1 cellular context compared by ENCODE assay signal in genomic region chr11:65711785-65712632, GRCh38.
A peak's percentile ranks its signal among the peaks of the same experiment; 100 is the strongest.
TF ChIP-seq lines count a peak whose summit lies in the region.

KAT5 (plus strand) TSS chr11:65712252; CDS start chr11:65712268, 16 bp downstream.

TF ChIP-seq in HEK293, 187 proteins besides CTCF, POLR2A, EP300 and RAD21 (continued from another document and continues in another):
- peak; percentile 60 for TF ChIP-seq ZNF398 (tag by site-specific recombination; IDR thresholded peaks at IDR 0.05)
- TF ChIP-seq ZNF341 (tag by site-specific recombination; IDR thresholded peaks at IDR 0.05; ENCODE audit: low read depth) = 0 out of 2 replicates have a peak, but pooled peaks have one; percentile 16
- TF ChIP-seq, protein P1, sequence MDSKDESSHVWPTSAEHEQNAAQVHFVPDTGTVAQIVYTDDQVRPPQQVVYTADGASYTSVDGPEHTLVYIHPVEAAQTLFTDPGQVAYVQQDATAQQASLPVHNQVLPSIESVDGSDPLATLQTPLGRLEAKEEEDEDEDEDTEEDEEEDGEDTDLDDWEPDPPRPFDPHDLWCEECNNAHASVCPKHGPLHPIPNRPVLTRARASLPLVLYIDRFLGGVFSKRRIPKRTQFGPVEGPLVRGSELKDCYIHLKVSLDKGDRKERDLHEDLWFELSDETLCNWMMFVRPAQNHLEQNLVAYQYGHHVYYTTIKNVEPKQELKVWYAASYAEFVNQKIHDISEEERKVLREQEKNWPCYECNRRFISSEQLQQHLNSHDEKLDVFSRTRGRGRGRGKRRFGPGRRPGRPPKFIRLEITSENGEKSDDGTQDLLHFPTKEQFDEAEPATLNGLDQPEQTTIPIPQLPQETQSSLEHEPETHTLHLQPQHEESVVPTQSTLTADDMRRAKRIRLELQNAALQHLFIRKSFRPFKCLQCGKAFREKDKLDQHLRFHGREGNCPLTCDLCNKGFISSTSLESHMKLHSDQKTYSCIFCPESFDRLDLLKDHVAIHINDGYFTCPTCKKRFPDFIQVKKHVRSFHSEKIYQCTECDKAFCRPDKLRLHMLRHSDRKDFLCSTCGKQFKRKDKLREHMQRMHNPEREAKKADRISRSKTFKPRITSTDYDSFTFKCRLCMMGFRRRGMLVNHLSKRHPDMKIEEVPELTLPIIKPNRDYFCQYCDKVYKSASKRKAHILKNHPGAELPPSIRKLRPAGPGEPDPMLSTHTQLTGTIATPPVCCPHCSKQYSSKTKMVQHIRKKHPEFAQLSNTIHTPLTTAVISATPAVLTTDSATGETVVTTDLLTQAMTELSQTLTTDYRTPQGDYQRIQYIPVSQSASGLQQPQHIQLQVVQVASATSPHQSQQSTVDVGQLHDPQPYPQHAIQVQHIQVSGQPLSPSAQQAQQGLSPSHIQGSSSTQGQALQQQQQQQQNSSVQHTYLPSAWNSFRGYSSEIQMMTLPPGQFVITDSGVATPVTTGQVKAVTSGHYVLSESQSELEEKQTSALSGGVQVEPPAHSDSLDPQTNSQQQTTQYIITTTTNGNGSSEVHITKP (tag by site-specific recombination; IDR thresholded peaks at IDR 0.05) = peak; percentile 63
- peak; percentile 65; the same call in 1 of the 2 replicates for TF ChIP-seq ZSCAN23 (tag by site-specific recombination; IDR thresholded peaks at IDR 0.05)
- TF ChIP-seq MZF1 (tag by site-specific recombination; IDR thresholded peaks at IDR 0.05; ENCODE audit: borderline replicate concordance) = no peak
- TF ChIP-seq ZNF561 (tag by site-specific recombination; IDR thresholded peaks at IDR 0.05; ENCODE audit: borderline replicate concordance) = 0 out of 2 replicates have a peak, but pooled peaks have one; percentile 57
- peak; percentile 26; the same call in 1 of the 2 replicates for TF ChIP-seq KLF10 (tag by site-specific recombination; IDR thresholded peaks at IDR 0.05)
- TF ChIP-seq ZNF555 (tag by site-specific recombination; conservative IDR thresholded peaks at IDR 0.05) = no peak
- TF ChIP-seq GLI2 (tag by site-specific recombination; IDR thresholded peaks at IDR 0.05; ENCODE audit: borderline replicate concordance, low read depth) = no peak; the same call in 1 of the 2 replicates
- TF ChIP-seq ZNF394 (tag by site-specific recombination; IDR thresholded peaks at IDR 0.05; ENCODE audit: borderline replicate concordance) = peak; percentile 54; the same call in 1 of the 2 replicates
- TF ChIP-seq ZNF266 (tag by site-specific recombination; IDR thresholded peaks at IDR 0.05; ENCODE audit: low read depth) = no peak
- TF ChIP-seq SP3 (tag by site-specific recombination; IDR thresholded peaks at IDR 0.05) = peak; percentile 95
- TF ChIP-seq, protein P2, sequence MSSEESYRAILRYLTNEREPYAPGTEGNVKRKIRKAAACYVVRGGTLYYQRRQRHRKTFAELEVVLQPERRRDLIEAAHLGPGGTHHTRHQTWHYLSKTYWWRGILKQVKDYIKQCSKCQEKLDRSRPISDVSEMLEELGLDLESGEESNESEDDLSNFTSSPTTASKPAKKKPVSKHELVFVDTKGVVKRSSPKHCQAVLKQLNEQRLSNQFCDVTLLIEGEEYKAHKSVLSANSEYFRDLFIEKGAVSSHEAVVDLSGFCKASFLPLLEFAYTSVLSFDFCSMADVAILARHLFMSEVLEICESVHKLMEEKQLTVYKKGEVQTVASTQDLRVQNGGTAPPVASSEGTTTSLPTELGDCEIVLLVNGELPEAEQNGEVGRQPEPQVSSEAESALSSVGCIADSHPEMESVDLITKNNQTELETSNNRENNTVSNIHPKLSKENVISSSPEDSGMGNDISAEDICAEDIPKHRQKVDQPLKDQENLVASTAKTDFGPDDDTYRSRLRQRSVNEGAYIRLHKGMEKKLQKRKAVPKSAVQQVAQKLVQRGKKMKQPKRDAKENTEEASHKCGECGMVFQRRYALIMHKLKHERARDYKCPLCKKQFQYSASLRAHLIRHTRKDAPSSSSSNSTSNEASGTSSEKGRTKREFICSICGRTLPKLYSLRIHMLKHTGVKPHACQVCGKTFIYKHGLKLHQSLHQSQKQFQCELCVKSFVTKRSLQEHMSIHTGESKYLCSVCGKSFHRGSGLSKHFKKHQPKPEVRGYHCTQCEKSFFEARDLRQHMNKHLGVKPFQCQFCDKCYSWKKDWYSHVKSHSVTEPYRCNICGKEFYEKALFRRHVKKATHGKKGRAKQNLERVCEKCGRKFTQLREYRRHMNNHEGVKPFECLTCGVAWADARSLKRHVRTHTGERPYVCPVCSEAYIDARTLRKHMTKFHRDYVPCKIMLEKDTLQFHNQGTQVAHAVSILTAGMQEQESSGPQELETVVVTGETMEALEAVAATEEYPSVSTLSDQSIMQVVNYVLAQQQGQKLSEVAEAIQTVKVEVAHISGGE (tag by site-specific recombination; conservative IDR thresholded peaks at IDR 0.05; ENCODE audit: low read depth) = peak; percentile 94
- peak; percentile 92 for TF ChIP-seq KLF9 (tag by site-specific recombination; IDR thresholded peaks at IDR 0.05; ENCODE audit: low read depth)
- 0 out of 2 replicates have a peak, but pooled peaks have one; percentile 16 for TF ChIP-seq WT1 (tag by site-specific recombination; IDR thresholded peaks at IDR 0.05)
- no peak for TF ChIP-seq ZNF747 (tag by site-specific recombination; IDR thresholded peaks at IDR 0.05)
- peak; percentile 98 for TF ChIP-seq ZNF501 (tag by site-specific recombination; IDR thresholded peaks at IDR 0.05)
- TF ChIP-seq, protein P3, sequence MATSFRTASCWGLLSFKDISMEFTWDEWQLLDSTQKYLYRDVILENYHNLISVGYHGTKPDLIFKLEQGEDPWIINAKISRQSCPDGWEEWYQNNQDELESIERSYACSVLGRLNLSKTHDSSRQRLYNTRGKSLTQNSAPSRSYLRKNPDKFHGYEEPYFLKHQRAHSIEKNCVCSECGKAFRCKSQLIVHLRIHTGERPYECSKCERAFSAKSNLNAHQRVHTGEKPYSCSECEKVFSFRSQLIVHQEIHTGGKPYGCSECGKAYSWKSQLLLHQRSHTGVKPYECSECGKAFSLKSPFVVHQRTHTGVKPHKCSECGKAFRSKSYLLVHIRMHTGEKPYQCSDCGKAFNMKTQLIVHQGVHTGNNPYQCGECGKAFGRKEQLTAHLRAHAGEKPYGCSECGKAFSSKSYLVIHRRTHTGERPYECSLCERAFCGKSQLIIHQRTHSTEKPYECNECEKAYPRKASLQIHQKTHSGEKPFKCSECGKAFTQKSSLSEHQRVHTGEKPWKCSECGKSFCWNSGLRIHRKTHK (tag by site-specific recombination; IDR thresholded peaks at IDR 0.05) = no peak
- no peak for TF ChIP-seq ZNF350 (tag by site-specific recombination; IDR thresholded peaks at IDR 0.05)
- TF ChIP-seq ZNF248 (tag by site-specific recombination; IDR thresholded peaks at IDR 0.05) = no peak
- TF ChIP-seq, protein P4, sequence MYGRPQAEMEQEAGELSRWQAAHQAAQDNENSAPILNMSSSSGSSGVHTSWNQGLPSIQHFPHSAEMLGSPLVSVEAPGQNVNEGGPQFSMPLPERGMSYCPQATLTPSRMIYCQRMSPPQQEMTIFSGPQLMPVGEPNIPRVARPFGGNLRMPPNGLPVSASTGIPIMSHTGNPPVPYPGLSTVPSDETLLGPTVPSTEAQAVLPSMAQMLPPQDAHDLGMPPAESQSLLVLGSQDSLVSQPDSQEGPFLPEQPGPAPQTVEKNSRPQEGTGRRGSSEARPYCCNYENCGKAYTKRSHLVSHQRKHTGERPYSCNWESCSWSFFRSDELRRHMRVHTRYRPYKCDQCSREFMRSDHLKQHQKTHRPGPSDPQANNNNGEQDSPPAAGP (tag by site-specific recombination; IDR thresholded peaks at IDR 0.05) = peak; percentile 78
- TF ChIP-seq ZNF791 (tag by site-specific recombination; IDR thresholded peaks at IDR 0.05) = no peak
- TF ChIP-seq, protein P5, sequence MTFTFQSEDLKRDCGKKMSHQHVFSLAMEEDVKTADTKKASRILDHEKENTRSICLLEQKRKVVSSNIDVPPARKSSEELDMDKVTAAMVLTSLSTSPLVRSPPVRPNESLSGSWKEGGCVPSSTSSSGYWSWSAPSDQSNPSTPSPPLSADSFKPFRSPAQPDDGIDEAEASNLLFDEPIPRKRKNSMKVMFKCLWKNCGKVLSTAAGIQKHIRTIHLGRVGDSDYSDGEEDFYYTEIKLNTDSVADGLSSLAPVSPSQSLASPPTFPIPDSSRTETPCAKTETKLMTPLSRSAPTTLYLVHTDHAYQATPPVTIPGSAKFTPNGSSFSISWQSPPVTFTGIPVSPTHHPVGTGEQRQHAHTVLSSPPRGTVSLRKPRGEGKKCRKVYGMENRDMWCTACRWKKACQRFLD (tag by site-specific recombination; IDR thresholded peaks at IDR 0.05) = peak; percentile 92
- TF ChIP-seq OSR2 (tag by site-specific recombination; IDR thresholded peaks at IDR 0.05) = peak; percentile 67
- no peak for TF ChIP-seq ZNF114 (tag by site-specific recombination; IDR thresholded peaks at IDR 0.05)
- 0 out of 2 replicates have a peak, but pooled peaks have one; percentile 61 for TF ChIP-seq ZNF660 (tag by site-specific recombination; IDR thresholded peaks at IDR 0.05)
- TF ChIP-seq ZBTB17 (tag by site-specific recombination; IDR thresholded peaks at IDR 0.05) = peak; percentile 80
- TF ChIP-seq, protein P6, sequence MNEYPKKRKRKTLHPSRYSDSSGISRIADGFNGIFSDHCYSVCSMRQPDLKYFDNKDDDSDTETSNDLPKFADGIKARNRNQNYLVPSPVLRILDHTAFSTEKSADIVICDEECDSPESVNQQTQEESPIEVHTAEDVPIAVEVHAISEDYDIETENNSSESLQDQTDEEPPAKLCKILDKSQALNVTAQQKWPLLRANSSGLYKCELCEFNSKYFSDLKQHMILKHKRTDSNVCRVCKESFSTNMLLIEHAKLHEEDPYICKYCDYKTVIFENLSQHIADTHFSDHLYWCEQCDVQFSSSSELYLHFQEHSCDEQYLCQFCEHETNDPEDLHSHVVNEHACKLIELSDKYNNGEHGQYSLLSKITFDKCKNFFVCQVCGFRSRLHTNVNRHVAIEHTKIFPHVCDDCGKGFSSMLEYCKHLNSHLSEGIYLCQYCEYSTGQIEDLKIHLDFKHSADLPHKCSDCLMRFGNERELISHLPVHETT (tag by site-specific recombination; IDR thresholded peaks at IDR 0.05) = peak; percentile 86
- peak; percentile 67 for TF ChIP-seq KLF8 (tag by site-specific recombination; IDR thresholded peaks at IDR 0.05)
- peak; percentile 90 for TF ChIP-seq SP7 (tag by site-specific recombination; IDR thresholded peaks at IDR 0.05)
- TF ChIP-seq, protein P7, sequence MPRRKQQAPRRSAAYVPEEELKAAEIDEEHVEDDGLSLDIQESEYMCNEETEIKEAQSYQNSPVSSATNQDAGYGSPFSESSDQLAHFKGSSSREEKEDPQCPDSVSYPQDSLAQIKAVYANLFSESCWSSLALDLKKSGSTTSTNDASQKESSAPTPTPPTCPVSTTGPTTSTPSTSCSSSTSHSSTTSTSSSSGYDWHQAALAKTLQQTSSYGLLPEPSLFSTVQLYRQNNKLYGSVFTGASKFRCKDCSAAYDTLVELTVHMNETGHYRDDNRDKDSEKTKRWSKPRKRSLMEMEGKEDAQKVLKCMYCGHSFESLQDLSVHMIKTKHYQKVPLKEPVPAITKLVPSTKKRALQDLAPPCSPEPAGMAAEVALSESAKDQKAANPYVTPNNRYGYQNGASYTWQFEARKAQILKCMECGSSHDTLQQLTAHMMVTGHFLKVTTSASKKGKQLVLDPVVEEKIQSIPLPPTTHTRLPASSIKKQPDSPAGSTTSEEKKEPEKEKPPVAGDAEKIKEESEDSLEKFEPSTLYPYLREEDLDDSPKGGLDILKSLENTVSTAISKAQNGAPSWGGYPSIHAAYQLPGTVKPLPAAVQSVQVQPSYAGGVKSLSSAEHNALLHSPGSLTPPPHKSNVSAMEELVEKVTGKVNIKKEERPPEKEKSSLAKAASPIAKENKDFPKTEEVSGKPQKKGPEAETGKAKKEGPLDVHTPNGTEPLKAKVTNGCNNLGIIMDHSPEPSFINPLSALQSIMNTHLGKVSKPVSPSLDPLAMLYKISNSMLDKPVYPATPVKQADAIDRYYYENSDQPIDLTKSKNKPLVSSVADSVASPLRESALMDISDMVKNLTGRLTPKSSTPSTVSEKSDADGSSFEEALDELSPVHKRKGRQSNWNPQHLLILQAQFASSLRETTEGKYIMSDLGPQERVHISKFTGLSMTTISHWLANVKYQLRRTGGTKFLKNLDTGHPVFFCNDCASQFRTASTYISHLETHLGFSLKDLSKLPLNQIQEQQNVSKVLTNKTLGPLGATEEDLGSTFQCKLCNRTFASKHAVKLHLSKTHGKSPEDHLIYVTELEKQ (tag by site-specific recombination; IDR thresholded peaks at IDR 0.05; ENCODE audit: borderline replicate concordance) = peak; percentile 29; the same call in 1 of the 2 replicates
- TF ChIP-seq YY1 (tag by site-specific recombination; IDR thresholded peaks at IDR 0.05) = peak; percentile 90
- TF ChIP-seq REST (tag by site-specific recombination; IDR thresholded peaks at IDR 0.05) = 0 out of 2 replicates have a peak, but pooled peaks have one; percentile 9
- peak; percentile 79; the same call in 1 of the 2 replicates for TF ChIP-seq ZNF391 (tag by site-specific recombination; IDR thresholded peaks at IDR 0.05; ENCODE audit: borderline replicate concordance, low read depth)
- TF ChIP-seq ZNF311 (tag by site-specific recombination; IDR thresholded peaks at IDR 0.05; ENCODE audit: borderline replicate concordance) = no peak
